In genomic region chr1:167428418-167428817, GRCh38 we compare ENCODE assay signal across 11 cellular contexts.
DNase-seq lines count a peak whose midpoint lies in the region; ATAC-seq and TF ChIP-seq lines count a peak whose summit lies in the region.
"Had no signal": no experiment of that assay in that cellular context is flagged by ENCODE, and none has a peak within 500 bp of the region (broad histone marks: within the 10 kb centered on the region; RNA-seq: fewer than 3 reads in every experiment).

No MANE protein-coding gene starts in this region.

- H3K27me3 ChIP-seq in heart left ventricle (no peaks in the 10 kb centered on the region), BE2C (no peaks in the 10 kb centered on the region), dorsolateral prefrontal cortex (no peaks in the 10 kb centered on the region), ascending aorta (no peaks in the 10 kb centered on the region)
- H3K27me3 ChIP-seq: Peyer's patch had no signal

- 34 to 53% (median 43%) methylated on average over 2 of the region's 2 CpGs for WGBS in heart left ventricle, 4 donors

- intact Hi-C loops in heart left ventricle (cut with DNase I): no loop called here
- intact Hi-C loops in cardiac septum (cut with DNase I): no loop called here
- intact Hi-C loops in activated T-helper 1 cell treated with anti-CD3 and anti-CD28 coated beads, Interleukin-12 subunit alpha, Interleukin-12 subunit beta, Interleukin-2, Interleukin-4 antibody, amounts not matched to agents 30 ng/mL and 10 ng/mL and 1 ng/mL, durations not matched to agents 14 hours and 24 hours and 36 hours (cut with micrococcal nuclease): no loop called here
- intact Hi-C loops in dorsolateral prefrontal cortex (cut with DNase I): no loop called here
- intact Hi-C loops in ascending aorta (cut with DNase I): no loop called here

- no peak for TF ChIP-seq CTCF in heart left ventricle (IDR thresholded peaks at IDR 0.05)
- no peak for TF ChIP-seq CTCF in BE2C (IDR thresholded peaks at IDR 0.05; ENCODE audit: low read depth, low read length)
- TF ChIP-seq CTCF in dorsolateral prefrontal cortex (IDR thresholded peaks at IDR 0.05 in 54 of 56, conservative IDR thresholded peaks at IDR 0.05 in 2 of 56; ENCODE audit: low read depth in 1 of 56, partially characterized antibody in 56 of 56): no peak
- no peak for TF ChIP-seq CTCF in ascending aorta (IDR thresholded peaks at IDR 0.05)

- peak in 3 of 4 donors; percentile 23 to 42 (median 40) for ATAC-seq in heart left ventricle

- no peaks in the 10 kb centered on the region for H3K27me3 Mint-ChIP-seq in activated T-helper 1 cell treated with anti-CD3 and anti-CD28 coated beads, Interleukin-12 subunit alpha, Interleukin-12 subunit beta, Interleukin-2, Interleukin-4 antibody, amounts not matched to agents 30 ng/mL and 10 ng/mL and 1 ng/mL, durations not matched to agents 14 hours and 24 hours and 36 hours (ENCODE audit: insufficient read depth)

- H3K36me3 Mint-ChIP-seq in activated T-helper 1 cell treated with anti-CD3 and anti-CD28 coated beads, Interleukin-12 subunit alpha, Interleukin-12 subunit beta, Interleukin-2, Interleukin-4 antibody, amounts not matched to agents 30 ng/mL and 10 ng/mL and 1 ng/mL, durations not matched to agents 14 hours and 24 hours and 36 hours (ENCODE audit: low read depth): peaks cover 19% of the 10 kb centered on the region

- H3K27ac ChIP-seq in heart left ventricle: peak overlapping the region in 1 of 12 donors; percentile 12
- peak overlapping the region in 8 of 59 donors; percentile 4 to 51 (median 14) for H3K27ac ChIP-seq in dorsolateral prefrontal cortex
- H3K27ac ChIP-seq in ascending aorta: no peak overlapping the region
- H3K27ac ChIP-seq: coronary artery had no signal

- peak overlapping the region; percentile 44 for H3K27ac Mint-ChIP-seq in activated T-helper 1 cell treated with anti-CD3 and anti-CD28 coated beads, Interleukin-12 subunit alpha, Interleukin-12 subunit beta, Interleukin-2, Interleukin-4 antibody, amounts not matched to agents 30 ng/mL and 10 ng/mL and 1 ng/mL, durations not matched to agents 14 hours and 24 hours and 36 hours

- H3K4me1 Mint-ChIP-seq in activated T-helper 1 cell treated with anti-CD3 and anti-CD28 coated beads, Interleukin-12 subunit alpha, Interleukin-12 subunit beta, Interleukin-2, Interleukin-4 antibody, amounts not matched to agents 30 ng/mL and 10 ng/mL and 1 ng/mL, durations not matched to agents 14 hours and 24 hours and 36 hours (ENCODE audit: low read depth): peaks cover 22% of the 10 kb centered on the region

- TF ChIP-seq POLR2A in heart left ventricle (IDR thresholded peaks at IDR 0.05): no peak

- H3K4me1 ChIP-seq in heart left ventricle (peaks cover 0 to 21% (median 3%) of the 10 kb centered on the region in 12 donors), BE2C (no peaks in the 10 kb centered on the region), ascending aorta (no peaks in the 10 kb centered on the region)

- H3K9me3 ChIP-seq in heart left ventricle (no peaks in the 10 kb centered on the region), BE2C (no peaks in the 10 kb centered on the region), ascending aorta (no peaks in the 10 kb centered on the region)
- H3K9me3 ChIP-seq: Peyer's patch had no signal

- peaks cover 0 to 19% (median 0%) of the 10 kb centered on the region in 9 donors for H3K36me3 ChIP-seq in heart left ventricle
- no peaks in the 10 kb centered on the region for H3K36me3 ChIP-seq in BE2C
- no peaks in the 10 kb centered on the region for H3K36me3 ChIP-seq in ascending aorta
- H3K36me3 ChIP-seq: Peyer's patch had no signal

- no peak overlapping the region for H3K4me3 ChIP-seq in heart left ventricle
- no peak overlapping the region for H3K4me3 ChIP-seq in BE2C (ENCODE audit: low read depth, low read length)
- H3K4me3 ChIP-seq in dorsolateral prefrontal cortex: no peak overlapping the region
- H3K4me3 ChIP-seq in ascending aorta: no peak overlapping the region
- H3K4me3 ChIP-seq: coronary artery, Peyer's patch, smooth muscle cell had no signal

- H3K9me3 Mint-ChIP-seq in activated T-helper 1 cell treated with anti-CD3 and anti-CD28 coated beads, Interleukin-12 subunit alpha, Interleukin-12 subunit beta, Interleukin-2, Interleukin-4 antibody, amounts not matched to agents 30 ng/mL and 10 ng/mL and 1 ng/mL, durations not matched to agents 14 hours and 24 hours and 36 hours: no peaks in the 10 kb centered on the region

- H3K4me3 Mint-ChIP-seq in activated T-helper 1 cell treated with anti-CD3 and anti-CD28 coated beads, Interleukin-12 subunit alpha, Interleukin-12 subunit beta, Interleukin-2, Interleukin-4 antibody, amounts not matched to agents 30 ng/mL and 10 ng/mL and 1 ng/mL, durations not matched to agents 14 hours and 24 hours and 36 hours: no peak overlapping the region

- no peak for DNase-seq in heart left ventricle
- no peak for DNase-seq in cardiac septum (ENCODE audit: low spot score)
- DNase-seq in activated T-helper 1 cell treated with anti-CD3 and anti-CD28 coated beads, Interleukin-12 subunit alpha, Interleukin-12 subunit beta, Interleukin-2, Interleukin-4 antibody, amounts not matched to agents 30 ng/mL and 10 ng/mL and 1 ng/mL, durations not matched to agents 14 hours and 24 hours and 36 hours (ENCODE audit: low spot score): no peak
- peak; percentile 68 for DNase-seq in foreskin melanocyte
- no peak for DNase-seq in BE2C
- DNase-seq in dorsolateral prefrontal cortex: no peak
- no peak for DNase-seq in C1 segment of cervical spinal cord (lab: John Stamatoyannopoulos, UW)
- no peak for DNase-seq in ascending aorta (ENCODE audit: low spot score in 2 of 2)
- DNase-seq: Peyer's patch had no signal
